In genomic region chr14:102464846-102465341, GRCh38 we compare ENCODE assay signal across 17 cellular contexts. TPM values are rescaled to one million over a fixed set of nuclear protein-coding genes. Genes with fewer than 3 reads are reported as not detected.
DNase-seq lines count a peak whose midpoint lies in the region; ATAC-seq and TF ChIP-seq lines count a peak whose summit lies in the region.
"Had no signal": no experiment of that assay in that cellular context is flagged by ENCODE, and none has a peak within 500 bp of the region (broad histone marks: within the 10 kb centered on the region; RNA-seq: fewer than 3 reads in every experiment).

No MANE protein-coding gene starts in this region.

- peak overlapping the region in 1 of 8 donors; percentile 10 for H3K27ac Mint-ChIP-seq in CD8-positive, alpha-beta memory T cell
- H3K27ac Mint-ChIP-seq: IgD-negative memory B cell had no signal

- ATAC-seq in stimulated activated naive CD8-positive, alpha-beta T cell treated with anti-CD3 and anti-CD28 coated beads, Interleukin-15, Interleukin-2, amounts not matched to agents 100 U/mL and 50 U/mL, for 24 hours, result no peak
- ATAC-seq: GM12878 had no signal

- CTCF ChIA-PET in CD8-positive, alpha-beta memory T cell (lab: Charles Lee), result no interaction called here

- intact Hi-C loops in transverse colon (cut with DNase I; ENCODE audit: low total_unique reads), result no loop called here
- intact Hi-C loops in tibial artery (cut with DNase I; ENCODE audit: low total_unique reads), result no loop called here

- TF ChIP-seq CTCF in transverse colon (IDR thresholded peaks at IDR 0.05) (no peak), tibial artery (IDR thresholded peaks at IDR 0.05) (no peak)

- POLR2A ChIA-PET in CD8-positive, alpha-beta memory T cell (lab: Charles Lee), result no interaction called here

- no peak overlapping the region for H3K9ac ChIP-seq in SK-N-MC (ENCODE audit: insufficient read length)
- H3K9ac ChIP-seq: BLaER1 treated with 17β-estradiol and CSF1 and Interleukin-3, amounts not matched to agents 10 nM and 100 nM had no signal

- no peak for TF ChIP-seq POLR2A in transverse colon (IDR thresholded peaks at IDR 0.05)

- H3K4me1 ChIP-seq in transverse colon (peaks cover 0 to 24% (median 5%) of the 10 kb centered on the region in 4 donors), tibial artery (no peaks in the 10 kb centered on the region)
- H3K4me1 ChIP-seq in CD8-positive, alpha-beta memory T cell (ENCODE audit: insufficient read depth, low read length), result no peaks in the 10 kb centered on the region

- TF ChIP-seq EP300 in transverse colon (IDR thresholded peaks at IDR 0.05; ENCODE audit: low read depth), result no peak

- in situ Hi-C loops in transverse colon (cut with MboI; ENCODE audit: low pct_ligation_motif_present in 1 of 4, low pct_unique_long_range_greater_than_20kb in 1 of 4, low sequenced_read_pairs in 3 of 4), result no loop called here

- H3K9me3 ChIP-seq in SK-N-MC (ENCODE audit: low read depth, low read length) (no peaks in the 10 kb centered on the region), transverse colon (no peaks in the 10 kb centered on the region), tibial artery (no peaks in the 10 kb centered on the region)
- no peaks in the 10 kb centered on the region for H3K9me3 ChIP-seq in CD8-positive, alpha-beta memory T cell (ENCODE audit: low read length)

- no peaks in the 10 kb centered on the region for H3K27me3 Mint-ChIP-seq in CD8-positive, alpha-beta memory T cell
- H3K27me3 Mint-ChIP-seq: IgD-negative memory B cell had no signal

- H3K27me3 ChIP-seq in transverse colon, result no peaks in the 10 kb centered on the region
- H3K27me3 ChIP-seq in CD8-positive, alpha-beta memory T cell (ENCODE audit: insufficient read depth, low read length, poor library complexity, severe bottlenecking), result no peaks in the 10 kb centered on the region
- H3K27me3 ChIP-seq in tibial artery, result no peaks in the 10 kb centered on the region
- H3K27me3 ChIP-seq: BLaER1 treated with 17β-estradiol and CSF1 and Interleukin-3, amounts not matched to agents 10 nM and 100 nM had no signal

- peaks cover 0 to 4% (median 4%) of the 10 kb centered on the region in 3 donors for H3K4me1 Mint-ChIP-seq in CD8-positive, alpha-beta memory T cell

- H3K9me3 Mint-ChIP-seq in CD8-positive, alpha-beta memory T cell, result no peaks in the 10 kb centered on the region
- H3K9me3 Mint-ChIP-seq: IgD-negative memory B cell had no signal

- H3K4me3 ChIP-seq in SK-N-MC (no peak overlapping the region), transverse colon (no peak overlapping the region), tibial artery (no peak overlapping the region)
- no peak overlapping the region for H3K4me3 ChIP-seq in CD8-positive, alpha-beta memory T cell (ENCODE audit: low read length)
- H3K4me3 ChIP-seq: BLaER1 treated with 17β-estradiol and CSF1 and Interleukin-3, amounts not matched to agents 10 nM and 100 nM; GM12878 had no signal

- DNase-seq in NCI-H1417 (lab: John Stamatoyannopoulos, UW) (peak in 2 of 3 experiments; percentile 27 to 67), NCI-H1417 treated with DMSO at 0.1 percent for 48 hours (lab: John Stamatoyannopoulos, UW) (no peak), SK-N-MC (ENCODE audit: low read depth, low spot score) (no peak), mucosa of gallbladder (ENCODE audit: low spot score) (peak; percentile 38), transverse colon (peak; percentile 81), tibial artery (no peak)
- no peak for DNase-seq in stimulated activated naive CD8-positive, alpha-beta T cell treated with anti-CD3 and anti-CD28 coated beads, Interleukin-15, Interleukin-2, amounts not matched to agents 100 U/mL and 50 U/mL, for 24 hours
- no peak for DNase-seq in CD8-positive, alpha-beta memory T cell
- DNase-seq: DMS79, H7, MV-4-11, NCI-H187, NCI-H2171 treated with DMSO at 0.1 percent for 48 hours, RPMI8226 had no signal

- no peak overlapping the region for H3K4me3 Mint-ChIP-seq in CD8-positive, alpha-beta memory T cell
- H3K4me3 Mint-ChIP-seq: IgD-negative memory B cell had no signal

- WGBS in transverse colon (ENCODE audit: low coverage in 1 of 2), 2 donors, result 58 to 78% methylated on average over 3 to 6 of the region's 6 CpGs

- peaks cover 7 to 38% (median 9%) of the 10 kb centered on the region in 3 donors for H3K36me3 Mint-ChIP-seq in CD8-positive, alpha-beta memory T cell

- H3K36me3 ChIP-seq in SK-N-MC (ENCODE audit: insufficient read depth, low read length), result peaks cover 12% of the 10 kb centered on the region; the same call in 1 of the 2 replicates
- no peaks in the 10 kb centered on the region for H3K36me3 ChIP-seq in transverse colon
- no peaks in the 10 kb centered on the region for H3K36me3 ChIP-seq in CD8-positive, alpha-beta memory T cell (ENCODE audit: insufficient read depth, low read length)
- peaks cover 18 to 58% (median 37%) of the 10 kb centered on the region in 3 donors for H3K36me3 ChIP-seq in tibial artery

- 0 out of 2 replicates have a peak overlapping the region, but pooled peaks have one; percentile 3 for H3K27ac ChIP-seq in SK-N-MC
- peak overlapping the region; percentile 69 to 72 (median 70) for H3K27ac ChIP-seq in transverse colon
- H3K27ac ChIP-seq in CD8-positive, alpha-beta memory T cell (ENCODE audit: low read depth, low read length), result no peak overlapping the region
- no peak overlapping the region for H3K27ac ChIP-seq in tibial artery
- H3K27ac ChIP-seq: BLaER1 treated with 17β-estradiol and CSF1 and Interleukin-3, amounts not matched to agents 10 nM and 100 nM had no signal

RNA-seq across cellular contexts. Expression of gene ANKRD9, which starts 44.7 kb away (rescaled TPM):
- total RNA-seq in mucosa of gallbladder (72.1 TPM), transverse colon (100 to 1,000 TPM; 171 to 504 (median 319) TPM)
- 10 to 100 TPM; 10.1 to 12.1 TPM for total RNA-seq in CD8-positive, alpha-beta memory T cell
- 1.3 TPM for polyA plus RNA-seq in CD8-positive, alpha-beta memory T cell

Comparison
In these comparisons a context has a peak if more than half of its experiments do, and no peak if none do; other contexts are left out.
1. DNase-seq: peak in NCI-H1417 (2 of 3), mucosa of gallbladder (single experiment) and transverse colon (single experiment); none in NCI-H1417 treated with DMSO at 0.1 percent for 48 hours (single experiment), SK-N-MC (single experiment), stimulated activated naive CD8-positive, alpha-beta T cell treated with anti-CD3 and anti-CD28 coated beads, Interleukin-15, Interleukin-2, amounts not matched to agents 100 U/mL and 50 U/mL, for 24 hours (single experiment), CD8-positive, alpha-beta memory T cell (0 of 5) and tibial artery (0 of 2).
2. H3K27ac ChIP-seq: peak in SK-N-MC (single experiment) and transverse colon (4 of 4); none in CD8-positive, alpha-beta memory T cell (single experiment) and tibial artery (0 of 2).